14 cellular contexts compared by ENCODE assay signal in genomic region chr7:133095119-133095671, GRCh38. TPM values are rescaled to one million over a fixed set of nuclear protein-coding genes. Genes with fewer than 3 reads are reported as not detected.
DNase-seq lines count a peak whose midpoint lies in the region; ATAC-seq and TF ChIP-seq lines count a peak whose summit lies in the region.
"Had no signal": no experiment of that assay in that cellular context is flagged by ENCODE, and none has a peak within 500 bp of the region (broad histone marks: within the 10 kb centered on the region; RNA-seq: fewer than 3 reads in every experiment).

No MANE protein-coding gene starts in this region.

- H3K4me1 ChIP-seq in BE2C, result peaks cover 11% of the 10 kb centered on the region
- H3K4me1 ChIP-seq: BLaER1, Caco-2 had no signal

- no peaks in the 10 kb centered on the region for H3K9me3 Mint-ChIP-seq in WTC11
- H3K9me3 Mint-ChIP-seq: CD8-positive, alpha-beta memory T cell; HFFc6 had no signal

- POLR2A ChIA-PET in WTC11 (lab: Charles Lee), result no interaction called here

- H3K36me3 Mint-ChIP-seq in WTC11, result no peaks in the 10 kb centered on the region
- H3K36me3 Mint-ChIP-seq: CD8-positive, alpha-beta memory T cell had no signal

- peak; percentile 22 for DNase-seq in ELR (ENCODE audit: low read depth)
- no peak for DNase-seq in WTC11 (ENCODE audit: low spot score)
- peak; percentile 85 for DNase-seq in islet precursor cell
- no peak for DNase-seq in GOT3 (lab: John Stamatoyannopoulos, UW)
- DNase-seq in BE2C, result no peak
- no peak for DNase-seq in anterior cingulate cortex (lab: John Stamatoyannopoulos, UW)
- DNase-seq: Caco-2; CD8-positive, alpha-beta memory T cell; DND-41; GM23248; HCEC 1CT; HFFc6 had no signal

- ATAC-seq in WTC11, result peak; percentile 34
- no peak for ATAC-seq in HG02642 (IDR thresholded peaks at IDR 0.05; ENCODE audit: poor library complexity, unreplicated experiment)

- no peaks in the 10 kb centered on the region for H3K27me3 ChIP-seq in BE2C
- H3K27me3 ChIP-seq: BLaER1 had no signal

- no peak overlapping the region for H3K4me3 Mint-ChIP-seq in WTC11
- H3K4me3 Mint-ChIP-seq: CD8-positive, alpha-beta memory T cell; HFFc6 had no signal

- peaks cover 5% of the 10 kb centered on the region; the same call in 1 of the 2 replicates for H3K4me1 Mint-ChIP-seq in WTC11
- H3K4me1 Mint-ChIP-seq: CD8-positive, alpha-beta memory T cell had no signal

- no peaks in the 10 kb centered on the region for H3K36me3 ChIP-seq in BE2C
- H3K36me3 ChIP-seq: BLaER1 had no signal

- no peaks in the 10 kb centered on the region for H3K27me3 Mint-ChIP-seq in WTC11 (ENCODE audit: low read depth)

- TF ChIP-seq CTCF in WTC11 (IDR thresholded peaks at IDR 0.05), result no peak
- TF ChIP-seq CTCF in BE2C (IDR thresholded peaks at IDR 0.05; ENCODE audit: low read depth, low read length), result no peak

- H3K4me3 ChIP-seq in BE2C (ENCODE audit: low read depth, low read length), result no peak overlapping the region
- H3K4me3 ChIP-seq: BLaER1, GM23248 had no signal

- no peaks in the 10 kb centered on the region for H3K9me3 ChIP-seq in BE2C
- H3K9me3 ChIP-seq: BLaER1, Caco-2 had no signal

- CTCF ChIA-PET in WTC11 (lab: Charles Lee), result no interaction called here

- H3K27ac Mint-ChIP-seq in WTC11, result no peak overlapping the region
- H3K27ac Mint-ChIP-seq: HFFc6 had no signal

TF ChIP-seq in WTC11, 78 proteins besides CTCF, POLR2A, EP300 and RAD21:
- no peak for TF ChIP-seq PRRX2 (CRISPR knock-in tag; IDR thresholded peaks at IDR 0.05)
- TF ChIP-seq ESRRA (CRISPR knock-in tag; IDR thresholded peaks at IDR 0.05; ENCODE audit: borderline replicate concordance), result no peak
- no peak for TF ChIP-seq ZNF532 (CRISPR knock-in tag; IDR thresholded peaks at IDR 0.05; ENCODE audit: borderline replicate concordance)
- no peak for TF ChIP-seq ZNF138 (CRISPR knock-in tag; conservative IDR thresholded peaks at IDR 0.05)
- TF ChIP-seq ZNF232 (CRISPR knock-in tag; IDR thresholded peaks at IDR 0.05), result no peak
- no peak for TF ChIP-seq ETV6 (CRISPR knock-in tag; IDR thresholded peaks at IDR 0.05)
- TF ChIP-seq USF1 (CRISPR knock-in tag; IDR thresholded peaks at IDR 0.05), result no peak
- no peak for TF ChIP-seq ARID4B (CRISPR knock-in tag; IDR thresholded peaks at IDR 0.05; ENCODE audit: borderline replicate concordance)

RNA-seq across cellular contexts. Expression of gene CHCHD3, which starts 13.3 kb away (rescaled TPM):
- total RNA-seq in WTC11 (2021), result 105 to 114 TPM (median 106 TPM) in 3 replicates
- polyA plus RNA-seq in BE2C (2012; ENCODE audit: insufficient read depth, insufficient read length, low read depth), result 113 TPM

Comparison
In these comparisons a context has a peak if more than half of its experiments do, and no peak if none do; other contexts are left out.
1. DNase-seq: peak in ELR (single experiment) and islet precursor cell (single experiment); none in WTC11 (single experiment), GOT3 (single experiment), BE2C (single experiment) and anterior cingulate cortex (0 of 58).